ENCODE assay signal across 4 cellular contexts in genomic region chr11:28677719-28678118, GRCh38.
A peak's percentile ranks its signal among the peaks of the same experiment; 100 is the strongest.
TF ChIP-seq lines count a peak whose summit lies in the region.

No MANE protein-coding gene starts in this region.

TF ChIP-seq in HepG2, 621 proteins besides CTCF, POLR2A, EP300 and RAD21:
- 0 out of 2 replicates have a peak, but pooled peaks have one; percentile 37 for TF ChIP-seq MAFF (IDR thresholded peaks at IDR 0.05; ENCODE audit: low read depth, low read length)
- no peak for TF ChIP-seq ZNF7 (CRISPR knock-in tag; IDR thresholded peaks at IDR 0.05)
- no peak for TF ChIP-seq ATRX (CRISPR knock-in tag; IDR thresholded peaks at IDR 0.05; ENCODE audit: borderline replicate concordance)
- peak; percentile 6 to 75; a peak in 2 of 4 replicates for TF ChIP-seq MAFK (conservative IDR thresholded peaks at IDR 0.05 in 1 of 2, IDR thresholded peaks at IDR 0.05 in 1 of 2; ENCODE audit: low read length in 2 of 2)
- TF ChIP-seq HNRNPK (IDR thresholded peaks at IDR 0.05; ENCODE audit: low read depth, low read length, poor library complexity, severe bottlenecking): no peak
- no peak for TF ChIP-seq MED13 (CRISPR knock-in tag; IDR thresholded peaks at IDR 0.05)
- no peak for TF ChIP-seq ARID4A (CRISPR knock-in tag; IDR thresholded peaks at IDR 0.05; ENCODE audit: borderline replicate concordance)

TF ChIP-seq in A549, 52 proteins besides CTCF, POLR2A, EP300 and RAD21:
- TF ChIP-seq MAFK (IDR thresholded peaks at IDR 0.05; ENCODE audit: partially characterized antibody) (peak; percentile 81), CHD2 (IDR thresholded peaks at IDR 0.05; ENCODE audit: low read length, partially characterized antibody) (no peak), HES2 (IDR thresholded peaks at IDR 0.05) (no peak), MYC (IDR thresholded peaks at IDR 0.05; ENCODE audit: borderline replicate concordance, low read length) (no peak), NR3C1 (IDR thresholded peaks at IDR 0.05) (no peak), ZNF302 (CRISPR knock-in tag; IDR thresholded peaks at IDR 0.05) (no peak), KDM5A (IDR thresholded peaks at IDR 0.05) (no peak), FOXS1 (CRISPR knock-in tag; IDR thresholded peaks at IDR 0.05) (no peak)

TF ChIP-seq in IMR-90, 13 proteins besides CTCF, POLR2A, EP300 and RAD21:
- TF ChIP-seq MXI1 (IDR thresholded peaks at IDR 0.05; ENCODE audit: borderline replicate concordance, low read depth, low read length): no peak
- TF ChIP-seq MAFK (IDR thresholded peaks at IDR 0.05; ENCODE audit: low read depth, low read length): peak; percentile 69
- TF ChIP-seq NFE2L2 (IDR thresholded peaks at IDR 0.05; ENCODE audit: low read depth, low read length): no peak
- TF ChIP-seq RFX5 (IDR thresholded peaks at IDR 0.05; ENCODE audit: low read depth, low read length): no peak
- no peak for TF ChIP-seq CHD1 (IDR thresholded peaks at IDR 0.05; ENCODE audit: low read depth, low read length)
- TF ChIP-seq BHLHE40 (IDR thresholded peaks at IDR 0.05; ENCODE audit: low read depth, low read length): no peak
- no peak for TF ChIP-seq ELK1 (IDR thresholded peaks at IDR 0.05; ENCODE audit: borderline replicate concordance, low read depth, low read length)
- TF ChIP-seq MAZ (IDR thresholded peaks at IDR 0.05; ENCODE audit: borderline replicate concordance, low read depth, low read length): no peak

TF ChIP-seq in K562, 482 proteins besides CTCF, POLR2A, EP300 and RAD21:
- TF ChIP-seq ESRRB (CRISPR knock-in tag; IDR thresholded peaks at IDR 0.05; ENCODE audit: borderline replicate concordance): no peak
- no peak for TF ChIP-seq CGGBP1 (CRISPR knock-in tag; IDR thresholded peaks at IDR 0.05)
- no peak for TF ChIP-seq TBL1XR1 (IDR thresholded peaks at IDR 0.05; ENCODE audit: low read length in 2 of 2)
- TF ChIP-seq BRD9 (IDR thresholded peaks at IDR 0.05; ENCODE audit: low read depth, partially characterized antibody): no peak
- TF ChIP-seq MYC (IDR thresholded peaks at IDR 0.05; ENCODE audit: low read depth, low read length): no peak
- TF ChIP-seq MYC (CRISPR knock-in tag; IDR thresholded peaks at IDR 0.05; ENCODE audit: borderline replicate concordance, low read depth): no peak
- peak; percentile 50 for TF ChIP-seq ZNF316 (IDR thresholded peaks at IDR 0.05)
- TF ChIP-seq MAFK (IDR thresholded peaks at IDR 0.05; ENCODE audit: low read length): peak; percentile 15; the same call in 1 of the 2 replicates
- peak; percentile 27; the same call in 1 of the 2 replicates for TF ChIP-seq C11orf30 (IDR thresholded peaks at IDR 0.05; ENCODE audit: low read depth)
